ENCODE assay signal across 11 cellular contexts in genomic region chr19:46494115-46494935, GRCh38. TPM values are rescaled to one million over a fixed set of nuclear protein-coding genes. Genes with fewer than 3 reads are reported as not detected.
A peak's percentile ranks its signal among the peaks of the same experiment; 100 is the strongest.
DNase-seq lines count a peak whose midpoint lies in the region; ATAC-seq and TF ChIP-seq lines count a peak whose summit lies in the region.
"Had no signal": no experiment of that assay in that cellular context is flagged by ENCODE, and none has a peak within 500 bp of the region (broad histone marks: within the 10 kb centered on the region; RNA-seq: fewer than 3 reads in every experiment).

No MANE protein-coding gene starts in this region.

- H3K9me3 Mint-ChIP-seq in T-cell: no peaks in the 10 kb centered on the region

- H3K36me3 ChIP-seq in DOHH2 (ENCODE audit: control insufficient read depth, low read length) (no peaks in the 10 kb centered on the region), esophagus muscularis mucosa (no peaks in the 10 kb centered on the region), sigmoid colon (no peaks in the 10 kb centered on the region)

- H3K9me3 ChIP-seq in DOHH2 (ENCODE audit: control insufficient read depth, insufficient read depth, low read length): no peaks in the 10 kb centered on the region
- H3K9me3 ChIP-seq in esophagus muscularis mucosa: no peaks in the 10 kb centered on the region
- H3K9me3 ChIP-seq in sigmoid colon: no peaks in the 10 kb centered on the region

- no peaks in the 10 kb centered on the region for H3F3A ChIP-seq in DOHH2 (ENCODE audit: control insufficient read depth, insufficient read depth)

- CTCF ChIA-PET in T-cell (lab: Charles Lee): no interaction called here

- peak overlapping the region; percentile 64 to 86 (median 79) for H3K4me3 Mint-ChIP-seq in T-cell

- no peak overlapping the region for H3K27ac ChIP-seq in DOHH2 (ENCODE audit: low read depth, low read length)
- no peak overlapping the region for H3K27ac ChIP-seq in esophagus muscularis mucosa (replicated peaks in 1 of 4)
- peak overlapping the region in 1 of 4 donors; percentile 67 for H3K27ac ChIP-seq in sigmoid colon

- H3K4me3 ChIP-seq in DOHH2 (ENCODE audit: low read length) (0 out of 2 replicates have a peak overlapping the region, but pooled peaks have one; percentile 38), esophagus muscularis mucosa (peak overlapping the region; percentile 50 to 58 (median 56)), sigmoid colon (peak overlapping the region in 3 of 4 donors; percentile 39 to 54 (median 52))
- H3K4me3 ChIP-seq: K562 had no signal

- TF ChIP-seq EP300 in esophagus muscularis mucosa (IDR thresholded peaks at IDR 0.05): no peak
- no peak for TF ChIP-seq EP300 in sigmoid colon (IDR thresholded peaks at IDR 0.05)

- H3K9me2 ChIP-seq in DOHH2 (replicated peaks; ENCODE audit: control insufficient read depth, low read length): no peaks in the 10 kb centered on the region

- no peaks in the 10 kb centered on the region for H4K20me1 ChIP-seq in DOHH2 (ENCODE audit: control insufficient read depth, insufficient read depth, low read depth, low read length)

- 75% methylated on average over 62 of the region's 69 CpGs for WGBS in esophagus muscularis mucosa
- 45 to 84% methylated on average over 69 of the region's 69 CpGs for WGBS in sigmoid colon, 2 donors

- POLR2A ChIA-PET in T-cell (lab: Charles Lee): no interaction called here

- no peaks in the 10 kb centered on the region for H3K79me2 ChIP-seq in DOHH2 (ENCODE audit: control insufficient read depth, low read length)

- H3K4me1 Mint-ChIP-seq in T-cell: peaks cover 27 to 29% (median 28%) of the 10 kb centered on the region in 3 donors

- TF ChIP-seq CTCF in DOHH2 (IDR thresholded peaks at IDR 0.05; ENCODE audit: low read depth, low read length, poor library complexity, severe bottlenecking) (no peak), esophagus muscularis mucosa (IDR thresholded peaks at IDR 0.05) (no peak), sigmoid colon (IDR thresholded peaks at IDR 0.05) (no peak), GM10266 (IDR thresholded peaks at IDR 0.05; ENCODE audit: control insufficient read depth, insufficient read depth, low read depth, missing control alignments) (no peak)

- no peak for TF ChIP-seq POLR2A in esophagus muscularis mucosa (IDR thresholded peaks at IDR 0.05; ENCODE audit: low read depth)
- no peak for TF ChIP-seq POLR2A in sigmoid colon (IDR thresholded peaks at IDR 0.05)

- intact Hi-C loops in esophagus muscularis mucosa (cut with DNase I): no loop called here
- intact Hi-C loops in sigmoid colon (cut with DNase I): no loop called here

- no peaks in the 10 kb centered on the region for H3K36me3 Mint-ChIP-seq in T-cell

- ATAC-seq in T-cell (replicated peaks in 1 of 4) (no peak), GM19452 (IDR thresholded peaks at IDR 0.05; ENCODE audit: unreplicated experiment) (no peak), HG02763 (IDR thresholded peaks at IDR 0.05; ENCODE audit: unreplicated experiment) (no peak)
- ATAC-seq: K562 had no signal

- H3K4me2 ChIP-seq in DOHH2 (ENCODE audit: low read length): peak overlapping the region; percentile 59

- peaks cover 34 to 55% of the 10 kb centered on the region in 2 donors for H3K27me3 Mint-ChIP-seq in T-cell

- peaks cover 58% of the 10 kb centered on the region for H3K27me3 ChIP-seq in DOHH2 (ENCODE audit: control insufficient read depth, low read length)
- H3K27me3 ChIP-seq in esophagus muscularis mucosa: peaks cover 0 to 60% (median 21%) of the 10 kb centered on the region in 4 donors
- H3K27me3 ChIP-seq in sigmoid colon: peaks cover 0 to 62% (median 35%) of the 10 kb centered on the region in 3 donors

- peaks cover 24% of the 10 kb centered on the region for H3K4me1 ChIP-seq in DOHH2 (ENCODE audit: control insufficient read depth, low read length)
- peaks cover 20 to 51% (median 43%) of the 10 kb centered on the region in 4 donors for H3K4me1 ChIP-seq in esophagus muscularis mucosa
- H3K4me1 ChIP-seq in sigmoid colon: peaks cover 0 to 44% (median 36%) of the 10 kb centered on the region in 4 donors

- DNase-seq in T-cell: peak in 1 of 34 experiments; percentile 14
- no peak for DNase-seq in esophagus muscularis mucosa (ENCODE audit: extremely low spot score)
- DNase-seq in sigmoid colon: no peak
- no peak for DNase-seq in effector CD8-positive, alpha-beta T cell (lab: John Stamatoyannopoulos, UW)
- DNase-seq in GM10266 (ENCODE audit: extremely low spot score): no peak
- DNase-seq: activated CD4-positive, alpha-beta T cell treated with anti-CD3 and anti-CD28 coated beads for 1 hour had no signal

- peak overlapping the region; percentile 39 to 61 for H3K27ac Mint-ChIP-seq in T-cell

RNA-seq across cellular contexts. Expression of gene PNMA8B, which starts 1.3 kb away (rescaled TPM):
- 1 to 10 TPM in 1 of 5 donors, under 1 TPM in 4; 0.20 to 1.1 (median 0.44) TPM for total RNA-seq in T-cell
- total RNA-seq in esophagus muscularis mucosa: 1 to 10 TPM; 1.5 to 3.3 (median 1.6) TPM
- 1 to 10 TPM; 1.3 to 1.9 (median 1.6) TPM for total RNA-seq in sigmoid colon
- polyA plus RNA-seq in sigmoid colon: under 1 TPM in 2 of 3 donors, not detected in 1; 0.60 to 0.95 TPM
- total RNA-seq: K562, RPMI7951 had no signal
- polyA plus RNA-seq: K562 had no signal

RNA-seq across cellular contexts. Expression of gene PNMA8A, which starts 23.0 kb away (rescaled TPM):
- 1 to 10 TPM in 1 of 5 donors, under 1 TPM in 2, not detected in 2; 0.15 to 1.1 (median 0.43) TPM for total RNA-seq in T-cell
- 1 to 10 TPM; 1.4 to 5.3 (median 2.5) TPM for total RNA-seq in esophagus muscularis mucosa
- 1 to 10 TPM; 1.5 to 8.4 (median 5.5) TPM for total RNA-seq in sigmoid colon
- polyA plus RNA-seq in sigmoid colon: 1 to 10 TPM in 1 of 3 donors, not detected in 2; 2.3 TPM
- total RNA-seq: RPMI7951 had no signal
